Comparison of ENCODE assay signal across 28 cellular contexts in the genomic region with DNA sequence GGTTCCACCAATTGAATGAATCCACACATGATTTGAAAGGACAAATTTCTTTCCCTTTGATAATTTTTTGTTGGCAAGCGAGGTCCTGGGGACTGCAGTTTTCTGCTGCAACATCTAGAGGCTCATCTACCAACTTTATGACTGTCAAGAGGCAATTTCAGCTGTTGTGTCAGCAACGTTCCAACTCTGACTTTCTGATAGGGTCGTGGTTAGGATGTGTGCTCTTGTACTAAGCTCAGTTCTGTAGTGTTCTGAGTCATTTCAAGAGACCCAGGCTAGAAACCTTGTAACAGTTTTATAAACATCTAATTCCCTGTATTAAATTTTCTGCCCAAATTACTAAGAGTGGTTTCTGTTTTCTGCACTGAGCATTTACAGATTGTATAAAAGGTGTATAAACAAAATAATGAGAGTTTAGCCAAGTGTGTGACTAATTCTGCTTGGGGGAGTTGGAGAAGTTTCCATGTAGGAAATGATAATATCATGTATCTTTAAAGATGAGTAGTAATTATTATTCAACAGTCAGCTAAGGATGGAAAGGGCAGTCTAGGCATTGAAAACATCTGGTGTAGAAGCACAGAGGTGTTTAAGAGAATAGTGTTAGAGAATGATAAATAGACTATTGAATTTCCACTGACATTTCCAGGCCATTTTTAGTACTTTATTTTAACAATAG.
DNase-seq lines count a peak whose midpoint lies in the region; ATAC-seq and TF ChIP-seq lines count a peak whose summit lies in the region.
"Had no signal": no experiment of that assay in that cellular context is flagged by ENCODE, and none has a peak within 500 bp of the region (broad histone marks: within the 10 kb centered on the region; RNA-seq: fewer than 3 reads in every experiment).

No MANE protein-coding gene starts in this region.

- H3K36me3 ChIP-seq in heart left ventricle, result no peaks in the 10 kb centered on the region
- H3K36me3 ChIP-seq: SJCRH30, stomach had no signal

- no peaks in the 10 kb centered on the region for H3K27me3 Mint-ChIP-seq in activated T-cell treated with anti-CD3 and anti-CD28 coated beads, Interleukin-2, amount 50 U/mL, for 4 hours (ENCODE audit: low read depth)

- peaks cover 0 to 7% (median 0%) of the 10 kb centered on the region in 9 donors for H3K27me3 ChIP-seq in heart left ventricle
- H3K27me3 ChIP-seq: SJCRH30, stomach had no signal

- 32 to 41% (median 37%) methylated on average over 3 of the region's 3 CpGs for WGBS in heart left ventricle, 4 donors

- TF ChIP-seq CTCF in fibroblast of villous mesenchyme (IDR thresholded peaks at IDR 0.05; ENCODE audit: insufficient read depth, low read depth, low read length), result no peak
- no peak for TF ChIP-seq CTCF in heart left ventricle (IDR thresholded peaks at IDR 0.05)

- H3K4me3 ChIP-seq in fibroblast of villous mesenchyme (ENCODE audit: low read depth, low read length) (no peak overlapping the region), heart left ventricle (no peak overlapping the region)
- H3K4me3 ChIP-seq: coronary artery, mucosa of descending colon, SJCRH30, stomach had no signal

- intact Hi-C loops in heart left ventricle (cut with DNase I), result no loop called here

- no peak for TF ChIP-seq POLR2A in heart left ventricle (IDR thresholded peaks at IDR 0.05)

- no peak overlapping the region for H3K4me3 Mint-ChIP-seq in activated T-cell treated with anti-CD3 and anti-CD28 coated beads, Interleukin-2, amount 50 U/mL, for 4 hours
- H3K4me3 Mint-ChIP-seq: CD4-positive, alpha-beta T cell; nephron progenitor cell had no signal

- H3K36me3 Mint-ChIP-seq in activated T-cell treated with anti-CD3 and anti-CD28 coated beads, Interleukin-2, amount 50 U/mL, for 4 hours (ENCODE audit: insufficient read depth), result no peaks in the 10 kb centered on the region

- no peaks in the 10 kb centered on the region for H3K4me1 ChIP-seq in heart left ventricle
- H3K4me1 ChIP-seq: SJCRH30, stomach had no signal

- peak; percentile 70 to 80 for ATAC-seq in activated T-cell treated with anti-CD3 and anti-CD28 coated beads, Interleukin-2, amount 50 U/mL, for 4 hours
- ATAC-seq in GM18511 (IDR thresholded peaks at IDR 0.05; ENCODE audit: unreplicated experiment) (peak; percentile 59), HG03354 (IDR thresholded peaks at IDR 0.05; ENCODE audit: poor library complexity, severe bottlenecking, unreplicated experiment) (peak; percentile 56), GM18858 (IDR thresholded peaks at IDR 0.05; ENCODE audit: unreplicated experiment) (no peak), HG03039 (IDR thresholded peaks at IDR 0.05; ENCODE audit: unreplicated experiment) (no peak), heart left ventricle (no peak)
- ATAC-seq: mucosa of descending colon had no signal

- no peaks in the 10 kb centered on the region for H3K9me3 ChIP-seq in heart left ventricle
- H3K9me3 ChIP-seq: mucosa of descending colon, SJCRH30, stomach had no signal

- no peaks in the 10 kb centered on the region for H3K4me1 Mint-ChIP-seq in activated T-cell treated with anti-CD3 and anti-CD28 coated beads, Interleukin-2, amount 50 U/mL, for 4 hours (ENCODE audit: low read depth)
- H3K4me1 Mint-ChIP-seq: nephron progenitor cell had no signal

- no peak overlapping the region for H3K27ac ChIP-seq in heart left ventricle
- H3K27ac ChIP-seq: coronary artery, SJCRH30, stomach, VCaP had no signal

- no peak for DNase-seq in activated T-cell treated with anti-CD3 and anti-CD28 coated beads, Interleukin-2, amount 50 U/mL, for 4 hours
- DNase-seq in activated T-cell treated with anti-CD3 and anti-CD28 coated beads for 4 hours (no peak), fibroblast of villous mesenchyme (ENCODE audit: low read depth) (peak; percentile 44), heart left ventricle (no peak)
- DNase-seq: activated CD4-positive, alpha-beta T cell treated with anti-CD3 and anti-CD28 coated beads, Interleukin-2, amount 50 U/mL, for 1 hour; activated effector memory CD4-positive, alpha-beta T cell treated with anti-CD3 and anti-CD28 coated beads, Interleukin-2, amount 50 U/mL, for 16 hours; caudate nucleus; CD4-positive, alpha-beta T cell; DMS79 treated with DMSO at 0.1 percent for 48 hours; effector CD8-positive, alpha-beta T cell; GF-D8; IMR-90; mammary epithelial cell; mucosa of descending colon; NCI-H1092 treated with DMSO at 0.1 percent for 48 hours; NCI-H187 treated with DMSO at 0.1 percent for 48 hours; NCI-H2171; nephron progenitor cell; SJCRH30; stomach; SW 1271; T-helper 9 cell had no signal

- no peaks in the 10 kb centered on the region for H3K9me3 Mint-ChIP-seq in activated T-cell treated with anti-CD3 and anti-CD28 coated beads, Interleukin-2, amount 50 U/mL, for 4 hours
- H3K9me3 Mint-ChIP-seq: CD4-positive, alpha-beta T cell; nephron progenitor cell had no signal

Comparison
In these comparisons a context has a peak if more than half of its experiments do, and no peak if none do; other contexts are left out.
1. ATAC-seq: peak in activated T-cell treated with anti-CD3 and anti-CD28 coated beads, Interleukin-2, amount 50 U/mL, for 4 hours (2 of 2), GM18511 (single experiment) and HG03354 (single experiment); none in GM18858 (single experiment), HG03039 (single experiment) and heart left ventricle (0 of 4).